27 cellular contexts compared by ENCODE assay signal in genomic region chr9:37564114-37564513, GRCh38.
"Had no signal": no experiment of that assay in that cellular context is flagged by ENCODE, and none has a peak within 500 bp of the region (broad histone marks: within the 10 kb centered on the region; RNA-seq: fewer than 3 reads in every experiment).

No MANE protein-coding gene starts in this region.

- H3K27ac ChIP-seq: colonic mucosa, esophagus muscularis mucosa, heart right ventricle, left lung, neutrophil, pancreas, thoracic aorta, tibial nerve, upper lobe of right lung, uterus had no signal

- H3K36me3 ChIP-seq: colonic mucosa, heart right ventricle, neutrophil, pancreas, upper lobe of right lung, uterus had no signal

- H3K9me3 ChIP-seq: colonic mucosa, esophagus muscularis mucosa, neutrophil, pancreas, thoracic aorta, tibial nerve, upper lobe of right lung, uterus had no signal

- ATAC-seq: heart right ventricle; left cardiac atrium; left lung; mucosa of descending colon; natural killer cell treated with Interleukin-12 subunit alpha and Interleukin-12 subunit beta and Interleukin-15 and Interleukin-18, amount 100 ng/mL, for 72 hours; pancreas; sciatic nerve; stimulated activated effector memory CD8-positive, alpha-beta T cell treated with anti-CD3 and anti-CD28 coated beads, Interleukin-12 subunit alpha, Interleukin-12 subunit beta, amount 100 ng/mL, for 72 hours; upper lobe of right lung had no signal

- H3K27me3 ChIP-seq: colonic mucosa, esophagus muscularis mucosa, heart right ventricle, left lung, neutrophil, pancreas, tibial nerve, upper lobe of right lung, uterus had no signal

- H3K4me1 Mint-ChIP-seq: mesothelial cell of epicardium; stimulated activated effector memory CD8-positive, alpha-beta T cell treated with anti-CD3 and anti-CD28 coated beads, Interleukin-12 subunit alpha, Interleukin-12 subunit beta, amount 100 ng/mL, for 72 hours had no signal

- H3K27me3 Mint-ChIP-seq: dendritic cell treated with granulocyte-macrophage colony-stimulating factor and Interleukin-4, amounts not matched to agents 40 ng/mL and 50 ng/mL, for 4 days; naive B cell; natural killer cell treated with Interleukin-12 subunit alpha and Interleukin-12 subunit beta and Interleukin-15 and Interleukin-18, amount 100 ng/mL, for 72 hours; stimulated activated naive CD8-positive, alpha-beta T cell treated with anti-CD3 and anti-CD28 coated beads, Interleukin-15, Interleukin-2, amounts not matched to agents 100 ng/mL and 50 ng/mL, for 24 hours had no signal

- H3K9me3 Mint-ChIP-seq: natural killer cell treated with Interleukin-12 subunit alpha and Interleukin-12 subunit beta and Interleukin-15 and Interleukin-18, amount 100 ng/mL, for 72 hours had no signal

- H3K4me3 ChIP-seq: colonic mucosa, esophagus muscularis mucosa, heart right ventricle, left lung, mucosa of descending colon, pancreas, thoracic aorta, tibial nerve, upper lobe of right lung, uterus had no signal

- H3K4me1 ChIP-seq: colonic mucosa, esophagus muscularis mucosa, heart right ventricle, left lung, tibial nerve, upper lobe of right lung, uterus had no signal

- DNase-seq: colonic mucosa; effector CD8-positive, alpha-beta T cell; foreskin melanocyte; glutamatergic neuron; heart right ventricle; hippocampal formation; left cardiac atrium; left lung; mesenchymal stem cell; mucosa of descending colon; naive B cell; pancreas; stimulated activated CD4-positive, alpha-beta T cell treated with anti-CD3 and anti-CD28 coated beads, Interleukin-2, amount 100 ng/mL, for 24 hours; stimulated activated CD4-positive, alpha-beta T cell treated with anti-CD3 and anti-CD28 coated beads, Interleukin-4, amount 100 ng/mL, for 24 hours; upper lobe of right lung; uterus had no signal

- H3K27ac Mint-ChIP-seq: dendritic cell treated with granulocyte-macrophage colony-stimulating factor and Interleukin-4, amounts not matched to agents 40 ng/mL and 50 ng/mL, for 4 days; mesothelial cell of epicardium; natural killer cell treated with Interleukin-12 subunit alpha and Interleukin-12 subunit beta and Interleukin-15 and Interleukin-18, amount 100 ng/mL, for 72 hours; stimulated activated effector memory CD8-positive, alpha-beta T cell treated with anti-CD3 and anti-CD28 coated beads, Interleukin-12 subunit alpha, Interleukin-12 subunit beta, amount 100 ng/mL, for 72 hours; stimulated activated naive CD8-positive, alpha-beta T cell treated with anti-CD3 and anti-CD28 coated beads, Interleukin-15, Interleukin-2, amounts not matched to agents 100 ng/mL and 50 ng/mL, for 24 hours had no signal

- H3K4me3 Mint-ChIP-seq: dendritic cell treated with granulocyte-macrophage colony-stimulating factor and Interleukin-4, amounts not matched to agents 40 ng/mL and 50 ng/mL, for 4 days; mesothelial cell of epicardium; natural killer cell treated with Interleukin-12 subunit alpha and Interleukin-12 subunit beta and Interleukin-15 and Interleukin-18, amount 100 ng/mL, for 72 hours; neural crest cell; stimulated activated effector memory CD8-positive, alpha-beta T cell treated with anti-CD3 and anti-CD28 coated beads, Interleukin-12 subunit alpha, Interleukin-12 subunit beta, amount 100 ng/mL, for 72 hours; stimulated activated naive CD8-positive, alpha-beta T cell treated with anti-CD3 and anti-CD28 coated beads, Interleukin-15, Interleukin-2, amounts not matched to agents 100 ng/mL and 50 ng/mL, for 24 hours had no signal
